Comparison of ENCODE assay signal across 12 cellular contexts in genomic region chr2:170680172-170680913, GRCh38. TPM values are rescaled to one million over a fixed set of nuclear protein-coding genes. Genes with fewer than 3 reads are reported as not detected.
DNase-seq lines count a peak whose midpoint lies in the region; ATAC-seq and TF ChIP-seq lines count a peak whose summit lies in the region.
"Had no signal": no experiment of that assay in that cellular context is flagged by ENCODE, and none has a peak within 500 bp of the region (broad histone marks: within the 10 kb centered on the region; RNA-seq: fewer than 3 reads in every experiment).

No MANE protein-coding gene starts in this region.

- no peak for TF ChIP-seq CTCF in GM12865 (IDR thresholded peaks at IDR 0.05; ENCODE audit: insufficient read depth, low read depth, low read length, missing control alignments)

- no peaks in the 10 kb centered on the region for H3K9me3 Mint-ChIP-seq in activated naive CD4-positive, alpha-beta T cell treated with anti-CD3 and anti-CD28 coated beads, Interleukin-2, amount 50 U/mL, for 72 hours
- H3K9me3 Mint-ChIP-seq: activated naive CD4-positive, alpha-beta T cell treated with anti-CD3 and anti-CD28 coated beads for 36 hours had no signal

- ATAC-seq in GM19463 (IDR thresholded peaks at IDR 0.05; ENCODE audit: unreplicated experiment) (peak; percentile 93), HG03060 (IDR thresholded peaks at IDR 0.05; ENCODE audit: low read depth, unreplicated experiment) (peak; percentile 57)
- no peak for ATAC-seq in activated naive CD4-positive, alpha-beta T cell treated with anti-CD3 and anti-CD28 coated beads, Interleukin-2, amount 50 U/mL, for 72 hours

- DNase-seq in GM12865 (ENCODE audit: low read depth): peak; percentile 59
- peak; percentile 59 for DNase-seq in NCI-H82 treated with DMSO at 0.1 percent for 48 hours (lab: John Stamatoyannopoulos, UW; ENCODE audit: unreplicated experiment)
- DNase-seq in activated naive CD4-positive, alpha-beta T cell treated with anti-CD3 and anti-CD28 coated beads, Interleukin-2, amount 50 U/mL, for 72 hours (ENCODE audit: low spot score in 2 of 2): no peak
- DNase-seq in NCI-H1092 treated with DMSO at 0.1 percent for 48 hours (lab: John Stamatoyannopoulos, UW): no peak
- DNase-seq in DMS114 treated with DMSO at 0.1 percent for 48 hours (lab: John Stamatoyannopoulos, UW; ENCODE audit: unreplicated experiment): no peak
- no peak for DNase-seq in activated naive CD4-positive, alpha-beta T cell (lab: John Stamatoyannopoulos, UW)
- DNase-seq: activated naive CD4-positive, alpha-beta T cell treated with anti-CD3 and anti-CD28 coated beads for 36 hours; NCI-H1436; T1000 had no signal

- no peak overlapping the region for H3K27ac Mint-ChIP-seq in activated naive CD4-positive, alpha-beta T cell treated with anti-CD3 and anti-CD28 coated beads, Interleukin-2, amount 50 U/mL, for 72 hours
- H3K27ac Mint-ChIP-seq: activated naive CD4-positive, alpha-beta T cell treated with anti-CD3 and anti-CD28 coated beads for 36 hours had no signal

- H3K36me3 Mint-ChIP-seq in activated naive CD4-positive, alpha-beta T cell treated with anti-CD3 and anti-CD28 coated beads, Interleukin-2, amount 50 U/mL, for 72 hours: no peaks in the 10 kb centered on the region

- no peak overlapping the region for H3K4me3 ChIP-seq in GM12865 (ENCODE audit: low read depth, low read length)

RNA-seq across cellular contexts. Expression of gene SP5, which starts 34.8 kb away (rescaled TPM):
- total RNA-seq in activated naive CD4-positive, alpha-beta T cell treated with anti-CD3 and anti-CD28 coated beads, Interleukin-2, amount 50 U/mL, for 72 hours: under 1 TPM in 1 of 2 donors, not detected in 1; 0.19 TPM
- total RNA-seq: activated naive CD4-positive, alpha-beta T cell treated with anti-CD3 and anti-CD28 coated beads for 36 hours; pulmonary artery endothelial cell had no signal

Comparison
In these comparisons a context has a peak if more than half of its experiments do, and no peak if none do; other contexts are left out.
1. DNase-seq: peak in GM12865 (single experiment) and NCI-H82 treated with DMSO at 0.1 percent for 48 hours (single experiment); none in activated naive CD4-positive, alpha-beta T cell treated with anti-CD3 and anti-CD28 coated beads, Interleukin-2, amount 50 U/mL, for 72 hours (0 of 2), NCI-H1092 treated with DMSO at 0.1 percent for 48 hours (single experiment), DMS114 treated with DMSO at 0.1 percent for 48 hours (single experiment) and activated naive CD4-positive, alpha-beta T cell (0 of 4).
2. ATAC-seq: peak in GM19463 (single experiment) and HG03060 (single experiment); none in activated naive CD4-positive, alpha-beta T cell treated with anti-CD3 and anti-CD28 coated beads, Interleukin-2, amount 50 U/mL, for 72 hours (0 of 2).